13 cellular contexts compared by ENCODE assay signal in genomic region chr1:117675907-117676430, GRCh38.
"Had no signal": no experiment of that assay in that cellular context is flagged by ENCODE, and none has a peak within 500 bp of the region (broad histone marks: within the 10 kb centered on the region; RNA-seq: fewer than 3 reads in every experiment).

No MANE protein-coding gene starts in this region.

- H3K27ac ChIP-seq: tibial nerve, uterus had no signal

- H3K4me3 ChIP-seq: tibial nerve, uterus had no signal

- H3K27me3 ChIP-seq: tibial nerve, uterus had no signal

- H3K9me3 ChIP-seq: tibial nerve, uterus had no signal

- H3K4me1 ChIP-seq: uterus had no signal

- H3K36me3 ChIP-seq: tibial nerve, uterus had no signal

- ATAC-seq: natural killer cell, sciatic nerve had no signal

- DNase-seq: activated CD4-positive, alpha-beta T cell treated with anti-CD3 and anti-CD28 coated beads, Interleukin-2, amount 10 ng/mL, durations not matched to agents 24 days and 14 days; activated CD4-positive, CD25-positive, alpha-beta regulatory T cell; activated gamma-delta T cell treated with Interleukin-2 at 50 U/mL for 16 hours; activated naive CD8-positive, alpha-beta T cell treated with anti-CD3 and anti-CD28 coated beads for 36 hours; hippocampal formation; kidney; mesendoderm; natural killer cell; stimulated activated CD4-positive, alpha-beta T cell treated with anti-CD3 and anti-CD28 coated beads, Interleukin-2, amount 100 ng/mL, for 24 hours; T-helper 2 cell; uterus had no signal
